In genomic region chr3:69325151-69325550, GRCh38 we compare ENCODE assay signal across 25 cellular contexts.
DNase-seq lines count a peak whose midpoint lies in the region; ATAC-seq and TF ChIP-seq lines count a peak whose summit lies in the region.
"Had no signal": no experiment of that assay in that cellular context is flagged by ENCODE, and none has a peak within 500 bp of the region (broad histone marks: within the 10 kb centered on the region; RNA-seq: fewer than 3 reads in every experiment).

No MANE protein-coding gene starts in this region.

- H3K36me3 Mint-ChIP-seq in activated CD4-positive, alpha-beta T cell treated with anti-CD3 and anti-CD28 coated beads, Interleukin-2, amount 10 ng/mL, durations not matched to agents 24 days and 14 days (ENCODE audit: low read depth), result peaks cover 2% of the 10 kb centered on the region
- peaks cover 24% of the 10 kb centered on the region for H3K36me3 Mint-ChIP-seq in dendritic cell treated with granulocyte-macrophage colony-stimulating factor and Interleukin-4, amounts not matched to agents 40 ng/mL and 50 ng/mL, for 4 days (ENCODE audit: low read depth)
- H3K36me3 Mint-ChIP-seq: brain had no signal

- intact Hi-C loops in activated CD4-positive, alpha-beta T cell treated with anti-CD3 and anti-CD28 coated beads, Interleukin-2, amount 10 ng/mL, durations not matched to agents 24 days and 14 days (cut with micrococcal nuclease), result loop anchor here (5.0 kb wide), 1 partner anchor 347 kb away; no protein-coding TSS in a partner anchor
- intact Hi-C loops in OCI-LY7 (cut with micrococcal nuclease; ENCODE audit: unreplicated experiment), result loop anchor here (5.0 kb wide), 1 partner anchor 102 kb away; no protein-coding TSS in a partner anchor
- intact Hi-C loops in dendritic cell treated with granulocyte-macrophage colony-stimulating factor and Interleukin-4, amounts not matched to agents 40 ng/mL and 50 ng/mL, for 4 days (cut with micrococcal nuclease), result loop anchor here (10.0 kb wide), 1 partner anchor 240 kb away; the partner anchor contains the start of genes ARL6IP5 and UBA3

- no peaks in the 10 kb centered on the region for H3K79me2 ChIP-seq in OCI-LY7 (ENCODE audit: insufficient read depth, low read depth, low read length)

- H3K9me3 Mint-ChIP-seq in activated CD4-positive, alpha-beta T cell treated with anti-CD3 and anti-CD28 coated beads, Interleukin-2, amount 10 ng/mL, durations not matched to agents 24 days and 14 days, result peaks cover 4% of the 10 kb centered on the region
- no peaks in the 10 kb centered on the region for H3K9me3 Mint-ChIP-seq in dendritic cell treated with granulocyte-macrophage colony-stimulating factor and Interleukin-4, amounts not matched to agents 40 ng/mL and 50 ng/mL, for 4 days
- H3K9me3 Mint-ChIP-seq: brain, H9, nephron progenitor cell had no signal

- H2AFZ ChIP-seq in OCI-LY7 (ENCODE audit: low read length), result peak overlapping the region; percentile 97; the same call in 1 of the 2 replicates

- TF ChIP-seq CTCF in OCI-LY7 (conservative IDR thresholded peaks at IDR 0.05; ENCODE audit: low read length), result no peak

- H3K4me1 Mint-ChIP-seq in activated CD4-positive, alpha-beta T cell treated with anti-CD3 and anti-CD28 coated beads, Interleukin-2, amount 10 ng/mL, durations not matched to agents 24 days and 14 days, result peaks cover 50% of the 10 kb centered on the region
- peaks cover 79% of the 10 kb centered on the region for H3K4me1 Mint-ChIP-seq in dendritic cell treated with granulocyte-macrophage colony-stimulating factor and Interleukin-4, amounts not matched to agents 40 ng/mL and 50 ng/mL, for 4 days (ENCODE audit: low read depth)

- BruUV-seq in OCI-LY7 (replicated peaks; lab: Mats Ljungman, UMichigan), result no TSS peak

- H4K20me1 ChIP-seq in OCI-LY7 (ENCODE audit: insufficient read depth, low read length), result no peaks in the 10 kb centered on the region

- no peak for ATAC-seq in HG03139 (IDR thresholded peaks at IDR 0.05; ENCODE audit: unreplicated experiment)
- ATAC-seq: gastroesophageal sphincter had no signal

- no peaks in the 10 kb centered on the region for H3K9me2 ChIP-seq in OCI-LY7 (ENCODE audit: insufficient read depth, low read length)

- H3K4me1 ChIP-seq in OCI-LY7 (ENCODE audit: insufficient read depth, low read length, poor library complexity, severe bottlenecking), result peaks cover 54% of the 10 kb centered on the region
- H3K4me1 ChIP-seq: A549, right lobe of liver had no signal

- H3K27ac Mint-ChIP-seq in activated CD4-positive, alpha-beta T cell treated with anti-CD3 and anti-CD28 coated beads, Interleukin-2, amount 10 ng/mL, durations not matched to agents 24 days and 14 days, result peak overlapping the region; percentile 94
- H3K27ac Mint-ChIP-seq in dendritic cell treated with granulocyte-macrophage colony-stimulating factor and Interleukin-4, amounts not matched to agents 40 ng/mL and 50 ng/mL, for 4 days, result peak overlapping the region; percentile 96
- H3K27ac Mint-ChIP-seq: brain, nephron progenitor cell had no signal

- H3K27me3 Mint-ChIP-seq in activated CD4-positive, alpha-beta T cell treated with anti-CD3 and anti-CD28 coated beads, Interleukin-2, amount 10 ng/mL, durations not matched to agents 24 days and 14 days, result no peaks in the 10 kb centered on the region
- no peaks in the 10 kb centered on the region for H3K27me3 Mint-ChIP-seq in dendritic cell treated with granulocyte-macrophage colony-stimulating factor and Interleukin-4, amounts not matched to agents 40 ng/mL and 50 ng/mL, for 4 days
- H3K27me3 Mint-ChIP-seq: brain had no signal

- no peak for DNase-seq in activated CD4-positive, alpha-beta T cell treated with anti-CD3 and anti-CD28 coated beads, Interleukin-2, amount 10 ng/mL, durations not matched to agents 24 days and 14 days
- no peak for DNase-seq in activated CD4-positive, alpha-beta T cell treated with anti-CD3 and anti-CD28 coated beads, Interleukin-2, amount 50 U/mL, for 4 hours
- DNase-seq in OCI-LY7 (ENCODE audit: low spot score) (no peak), superior temporal gyrus (ENCODE audit: extremely low spot score) (peak; percentile 52), NCI-H2196 treated with DMSO at 0.1 percent for 48 hours (lab: John Stamatoyannopoulos, UW; ENCODE audit: unreplicated experiment) (no peak), OCI-M2 (lab: John Stamatoyannopoulos, UW; ENCODE audit: unreplicated experiment) (no peak)
- DNase-seq: activated CD4-positive, alpha-beta T cell treated with anti-CD3 and anti-CD28 coated beads, Interleukin-2, amount 50 U/mL, for 1 hour; activated CD8-positive, alpha-beta memory T cell treated with anti-CD3 and anti-CD28 coated beads, Interleukin-2, amount 50 U/mL, for 4 hours; activated effector memory CD4-positive, alpha-beta T cell treated with anti-CD3 and anti-CD28 coated beads, Interleukin-2, amount 50 U/mL, for 16 hours; Calu3; cortex of kidney; H9; NCI-H524 treated with DMSO at 0.1 percent for 48 hours; nephron progenitor cell; right lobe of liver had no signal

- H3K36me3 ChIP-seq in OCI-LY7 (ENCODE audit: insufficient read depth, low read length), result no peaks in the 10 kb centered on the region
- H3K36me3 ChIP-seq: gastroesophageal sphincter, right lobe of liver, WERI-Rb-1 had no signal

- CTCF ChIA-PET in OCI-LY7 (lab: Charles Lee; ENCODE audit: unreplicated experiment), result no interaction called here

- H3K4me3 ChIP-seq in OCI-LY7 (ENCODE audit: low read depth, low read length, poor library complexity, severe bottlenecking), result no peak overlapping the region
- H3K4me3 ChIP-seq: A549, gastroesophageal sphincter, mucosa of descending colon, right lobe of liver, SK-N-MC had no signal

- H3K27ac ChIP-seq in OCI-LY7 (ENCODE audit: low read depth, low read length, poor library complexity, severe bottlenecking), result peak overlapping the region; percentile 23
- H3K27ac ChIP-seq: A549, gastroesophageal sphincter, HL-60, right lobe of liver, RWPE1, SK-N-MC, WERI-Rb-1 had no signal

- POLR2A ChIA-PET in OCI-LY7 (lab: Charles Lee), result no interaction called here

- peak overlapping the region; percentile 58 for H3K4me2 ChIP-seq in OCI-LY7 (ENCODE audit: low read length)
- H3K4me2 ChIP-seq: A549 had no signal

- no peak overlapping the region for H3K4me3 Mint-ChIP-seq in activated CD4-positive, alpha-beta T cell treated with anti-CD3 and anti-CD28 coated beads, Interleukin-2, amount 10 ng/mL, durations not matched to agents 24 days and 14 days
- no peak overlapping the region for H3K4me3 Mint-ChIP-seq in dendritic cell treated with granulocyte-macrophage colony-stimulating factor and Interleukin-4, amounts not matched to agents 40 ng/mL and 50 ng/mL, for 4 days
- H3K4me3 Mint-ChIP-seq: brain, H9, nephron progenitor cell had no signal

- H3K9me3 ChIP-seq in OCI-LY7 (ENCODE audit: low read length), result no peaks in the 10 kb centered on the region
- H3K9me3 ChIP-seq: A549, gastroesophageal sphincter, mucosa of descending colon, right lobe of liver had no signal
